11 cellular contexts compared by ENCODE assay signal in the genomic region with DNA sequence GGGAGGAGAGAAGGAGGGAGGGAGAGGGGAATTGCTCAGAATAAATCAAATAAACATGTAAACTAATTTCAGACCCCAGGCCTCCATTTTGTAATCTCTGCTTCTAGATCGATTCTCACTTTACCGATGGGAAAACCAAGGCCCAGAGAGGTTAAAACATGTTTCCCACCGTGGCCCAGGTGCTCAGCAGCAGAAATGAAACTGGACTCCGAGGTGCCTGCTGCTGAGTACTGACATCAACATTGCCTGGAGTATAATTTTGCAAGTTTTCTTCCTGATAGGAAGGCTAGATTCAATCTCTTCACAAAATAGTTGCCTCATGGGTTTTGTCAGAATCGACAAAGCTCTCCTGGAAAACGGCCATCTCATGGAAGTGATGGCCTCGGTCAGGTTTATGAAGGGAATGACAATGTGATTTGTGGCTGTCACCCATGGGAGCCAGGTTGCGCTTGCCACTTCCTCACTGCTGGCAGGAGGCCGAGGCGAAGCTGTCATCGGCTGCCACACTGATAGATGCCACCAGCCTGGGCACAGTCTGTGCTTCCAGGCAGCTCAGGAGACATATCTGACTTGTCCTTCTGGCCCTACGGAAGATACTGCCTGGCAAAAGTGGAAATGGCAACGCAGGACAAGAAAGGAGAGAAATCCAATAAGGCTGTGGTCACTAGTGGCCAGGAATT.
DNase-seq lines count a peak whose midpoint lies in the region; ATAC-seq, FAIRE-seq and TF ChIP-seq lines count a peak whose summit lies in the region.
"Had no signal": no experiment of that assay in that cellular context is flagged by ENCODE, and none has a peak within 500 bp of the region (broad histone marks: within the 10 kb centered on the region; RNA-seq: fewer than 3 reads in every experiment).

No MANE protein-coding gene starts in this region.

- CTCF ChIA-PET in MCF 10A (lab: Yijun Ruan, JAX) = interaction anchor here (0.6 to 1.1 kb wide), 2 partner anchors 9 to 15 kb away, joined by 3 read pairs; no protein-coding TSS in a partner anchor

- peak; percentile 44 for ATAC-seq in HG02885 (IDR thresholded peaks at IDR 0.05; ENCODE audit: poor library complexity, unreplicated experiment)

- H3K4me1 Mint-ChIP-seq in MCF 10A (ENCODE audit: insufficient read depth, unreplicated experiment) = peaks cover 28% of the 10 kb centered on the region
- H3K4me1 Mint-ChIP-seq in chondrocyte (ENCODE audit: low read depth) = peaks cover 6% of the 10 kb centered on the region

- no peak for TF ChIP-seq POLR2A in breast epithelium (IDR thresholded peaks at IDR 0.05)

- intact Hi-C loops in MCF 10A (cut with micrococcal nuclease) = no loop called here
- intact Hi-C loops in breast epithelium (cut with DNase I; ENCODE audit: low total_unique reads) = no loop called here

- no peak for FAIRE-seq in RCC 7860 (lab: Jason Lieb, UNC)
- peak; percentile 53 for FAIRE-seq in urothelium cell line (lab: Jason Lieb, UNC)

- H3K4me3 Mint-ChIP-seq in MCF 10A (ENCODE audit: unreplicated experiment) (no peak overlapping the region), chondrocyte (ENCODE audit: unreplicated experiment) (no peak overlapping the region)
- H3K4me3 Mint-ChIP-seq: type B pancreatic cell had no signal

- POLR2A ChIA-PET in MCF 10A (lab: Yijun Ruan, JAX) = no interaction called here

- TF ChIP-seq CTCF in MCF 10A (IDR thresholded peaks at IDR 0.05; ENCODE audit: unreplicated experiment) (no peak), breast epithelium (IDR thresholded peaks at IDR 0.05) (no peak), chondrocyte (IDR thresholded peaks at IDR 0.05) (no peak)

- H3K36me3 Mint-ChIP-seq in MCF 10A (ENCODE audit: insufficient read depth, unreplicated experiment) (no peaks in the 10 kb centered on the region), chondrocyte (ENCODE audit: low read depth) (no peaks in the 10 kb centered on the region)
- H3K36me3 Mint-ChIP-seq: type B pancreatic cell had no signal

- H3K4me1 ChIP-seq in breast epithelium = no peaks in the 10 kb centered on the region

- no peak overlapping the region for H3K4me3 ChIP-seq in breast epithelium
- H3K4me3 ChIP-seq: lung, SK-N-MC had no signal

- peak; percentile 5 for DNase-seq in MCF 10A (ENCODE audit: unreplicated experiment)
- no peak for DNase-seq in breast epithelium (ENCODE audit: low spot score in 2 of 2)
- peak; percentile 45 for DNase-seq in RCC 7860 (ENCODE audit: low spot score)
- peak; percentile 11 for DNase-seq in urothelium cell line (ENCODE audit: low spot score)
- DNase-seq in NCI-H526 treated with DMSO at 0.1 percent for 48 hours (lab: John Stamatoyannopoulos, UW) = no peak
- no peak for DNase-seq in GF-D8 (lab: John Stamatoyannopoulos, UW)
- DNase-seq in chondrocyte (ENCODE audit: low spot score) = no peak

- H3K27ac Mint-ChIP-seq in MCF 10A (ENCODE audit: low read depth, unreplicated experiment) = peak overlapping the region; percentile 68
- H3K27ac Mint-ChIP-seq in chondrocyte (ENCODE audit: unreplicated experiment) = no peak overlapping the region
- H3K27ac Mint-ChIP-seq: type B pancreatic cell had no signal

- H3K9me3 Mint-ChIP-seq in MCF 10A (ENCODE audit: unreplicated experiment) (no peaks in the 10 kb centered on the region), chondrocyte (ENCODE audit: low read depth) (peaks cover 8% of the 10 kb centered on the region)

- H3K27me3 ChIP-seq in breast epithelium = no peaks in the 10 kb centered on the region

- H3K27me3 Mint-ChIP-seq in MCF 10A (ENCODE audit: insufficient read depth, unreplicated experiment) (no peaks in the 10 kb centered on the region), chondrocyte (ENCODE audit: low read depth) (no peaks in the 10 kb centered on the region)
- H3K27me3 Mint-ChIP-seq: type B pancreatic cell had no signal

- H3K9me3 ChIP-seq in breast epithelium = no peaks in the 10 kb centered on the region

- no TSS peak for BruUV-seq in MCF 10A (replicated peaks; lab: Mats Ljungman, UMichigan)

- no peak overlapping the region for H3K27ac ChIP-seq in breast epithelium
- H3K27ac ChIP-seq: SK-N-MC had no signal

- no peaks in the 10 kb centered on the region for H3K36me3 ChIP-seq in breast epithelium

Comparison
In these comparisons a context has a peak if more than half of its experiments do, and no peak if none do; other contexts are left out.
1. DNase-seq: peak in MCF 10A (single experiment), RCC 7860 (single experiment) and urothelium cell line (single experiment); none in breast epithelium (0 of 2), NCI-H526 treated with DMSO at 0.1 percent for 48 hours (single experiment), GF-D8 (single experiment) and chondrocyte (single experiment).